In genomic region chr1:37922767-37923550, GRCh38 we compare ENCODE assay signal across 1 cellular context.
TF ChIP-seq lines count a peak whose summit lies in the region.

No MANE protein-coding gene starts in this region.

TF ChIP-seq in HepG2, 621 proteins besides CTCF, POLR2A, EP300 and RAD21 (continued from another document):
- TF ChIP-seq ZNF446 (CRISPR knock-in tag; IDR thresholded peaks at IDR 0.05) (no peak), ELF1 (CRISPR knock-in tag; IDR thresholded peaks at IDR 0.05) (no peak), REPIN1 (CRISPR knock-in tag; IDR thresholded peaks at IDR 0.05; ENCODE audit: borderline replicate concordance, low read depth) (no peak), ZNF20 (CRISPR knock-in tag; IDR thresholded peaks at IDR 0.05) (no peak), SCMH1 (CRISPR knock-in tag; IDR thresholded peaks at IDR 0.05; ENCODE audit: borderline replicate concordance) (no peak), ZFP82 (CRISPR knock-in tag; IDR thresholded peaks at IDR 0.05; ENCODE audit: borderline replicate concordance) (no peak)
- TF ChIP-seq, protein P1, sequence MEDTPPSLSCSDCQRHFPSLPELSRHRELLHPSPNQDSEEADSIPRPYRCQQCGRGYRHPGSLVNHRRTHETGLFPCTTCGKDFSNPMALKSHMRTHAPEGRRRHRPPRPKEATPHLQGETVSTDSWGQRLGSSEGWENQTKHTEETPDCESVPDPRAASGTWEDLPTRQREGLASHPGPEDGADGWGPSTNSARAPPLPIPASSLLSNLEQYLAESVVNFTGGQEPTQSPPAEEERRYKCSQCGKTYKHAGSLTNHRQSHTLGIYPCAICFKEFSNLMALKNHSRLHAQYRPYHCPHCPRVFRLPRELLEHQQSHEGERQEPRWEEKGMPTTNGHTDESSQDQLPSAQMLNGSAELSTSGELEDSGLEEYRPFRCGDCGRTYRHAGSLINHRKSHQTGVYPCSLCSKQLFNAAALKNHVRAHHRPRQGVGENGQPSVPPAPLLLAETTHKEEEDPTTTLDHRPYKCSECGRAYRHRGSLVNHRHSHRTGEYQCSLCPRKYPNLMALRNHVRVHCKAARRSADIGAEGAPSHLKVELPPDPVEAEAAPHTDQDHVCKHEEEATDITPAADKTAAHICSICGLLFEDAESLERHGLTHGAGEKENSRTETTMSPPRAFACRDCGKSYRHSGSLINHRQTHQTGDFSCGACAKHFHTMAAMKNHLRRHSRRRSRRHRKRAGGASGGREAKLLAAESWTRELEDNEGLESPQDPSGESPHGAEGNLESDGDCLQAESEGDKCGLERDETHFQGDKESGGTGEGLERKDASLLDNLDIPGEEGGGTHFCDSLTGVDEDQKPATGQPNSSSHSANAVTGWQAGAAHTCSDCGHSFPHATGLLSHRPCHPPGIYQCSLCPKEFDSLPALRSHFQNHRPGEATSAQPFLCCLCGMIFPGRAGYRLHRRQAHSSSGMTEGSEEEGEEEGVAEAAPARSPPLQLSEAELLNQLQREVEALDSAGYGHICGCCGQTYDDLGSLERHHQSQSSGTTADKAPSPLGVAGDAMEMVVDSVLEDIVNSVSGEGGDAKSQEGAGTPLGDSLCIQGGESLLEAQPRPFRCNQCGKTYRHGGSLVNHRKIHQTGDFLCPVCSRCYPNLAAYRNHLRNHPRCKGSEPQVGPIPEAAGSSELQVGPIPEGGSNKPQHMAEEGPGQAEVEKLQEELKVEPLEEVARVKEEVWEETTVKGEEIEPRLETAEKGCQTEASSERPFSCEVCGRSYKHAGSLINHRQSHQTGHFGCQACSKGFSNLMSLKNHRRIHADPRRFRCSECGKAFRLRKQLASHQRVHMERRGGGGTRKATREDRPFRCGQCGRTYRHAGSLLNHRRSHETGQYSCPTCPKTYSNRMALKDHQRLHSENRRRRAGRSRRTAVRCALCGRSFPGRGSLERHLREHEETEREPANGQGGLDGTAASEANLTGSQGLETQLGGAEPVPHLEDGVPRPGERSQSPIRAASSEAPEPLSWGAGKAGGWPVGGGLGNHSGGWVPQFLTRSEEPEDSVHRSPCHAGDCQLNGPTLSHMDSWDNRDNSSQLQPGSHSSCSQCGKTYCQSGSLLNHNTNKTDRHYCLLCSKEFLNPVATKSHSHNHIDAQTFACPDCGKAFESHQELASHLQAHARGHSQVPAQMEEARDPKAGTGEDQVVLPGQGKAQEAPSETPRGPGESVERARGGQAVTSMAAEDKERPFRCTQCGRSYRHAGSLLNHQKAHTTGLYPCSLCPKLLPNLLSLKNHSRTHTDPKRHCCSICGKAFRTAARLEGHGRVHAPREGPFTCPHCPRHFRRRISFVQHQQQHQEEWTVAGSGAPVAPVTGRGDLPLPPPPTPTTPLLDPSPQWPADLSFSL (CRISPR knock-in tag; IDR thresholded peaks at IDR 0.05) = no peak
TF ChIP-seq in HepG2: peak in this region for 0.
